In the genomic region with DNA sequence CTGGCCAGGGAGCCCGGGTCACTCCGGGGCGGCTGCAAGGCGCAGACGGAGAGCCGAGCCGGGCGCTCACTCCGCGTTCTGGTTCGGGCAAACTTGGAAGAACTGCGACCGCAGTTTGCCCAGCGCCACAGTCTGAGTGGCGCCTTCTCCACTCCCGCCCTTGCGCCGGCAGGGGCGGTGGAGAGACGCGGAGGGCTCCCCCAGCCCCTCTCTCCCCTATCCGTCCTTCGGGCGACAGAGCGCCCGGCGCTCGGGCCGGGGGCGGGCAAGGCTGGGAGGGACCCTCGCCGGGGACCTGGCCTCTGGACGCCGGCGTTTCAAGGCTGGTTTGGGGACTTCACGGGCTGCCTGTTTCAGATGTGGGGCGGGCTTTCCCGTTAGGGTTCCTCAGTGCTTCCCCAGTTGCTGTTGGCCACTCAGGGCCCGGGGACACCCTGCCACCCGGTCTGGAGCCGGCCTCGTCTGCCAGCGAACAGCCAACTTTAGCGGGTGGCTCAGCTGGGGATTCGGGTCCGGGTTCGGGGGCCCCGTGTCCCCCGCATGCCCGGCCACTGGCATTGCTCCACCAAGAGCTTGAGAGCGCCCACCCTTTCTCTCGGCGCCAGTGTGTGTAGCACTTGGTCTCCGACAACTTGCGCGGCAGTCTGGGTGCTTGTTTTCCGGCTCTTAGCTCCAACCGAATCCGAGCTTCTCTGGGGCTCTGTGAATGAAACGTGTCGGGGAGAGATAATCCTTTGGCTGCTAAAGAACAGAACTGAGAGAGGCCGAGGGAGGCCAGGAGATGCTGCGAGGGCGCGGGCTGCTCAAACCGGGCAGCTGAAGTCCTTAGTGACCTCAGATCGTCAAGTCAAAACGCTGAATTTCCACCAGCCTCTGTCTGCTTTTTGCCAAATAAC, we compare ENCODE assay signal across 9 cellular contexts. TPM values are rescaled to one million over a fixed set of nuclear protein-coding genes. Genes with fewer than 3 reads are reported as not detected.
DNase-seq lines count a peak whose midpoint lies in the region; ATAC-seq and TF ChIP-seq lines count a peak whose summit lies in the region.
"Had no signal": no experiment of that assay in that cellular context is flagged by ENCODE, and none has a peak within 500 bp of the region (broad histone marks: within the 10 kb centered on the region; RNA-seq: fewer than 3 reads in every experiment).

No MANE protein-coding gene starts in this region.

- H3K79me2 ChIP-seq in GM23248 (ENCODE audit: insufficient read depth), result peaks cover 30% of the 10 kb centered on the region

- peaks cover 63% of the 10 kb centered on the region for H3K4me1 Mint-ChIP-seq in brain

- H3K4me3 ChIP-seq in GM23248 (peak overlapping the region; percentile 83), skeletal muscle tissue (ENCODE audit: low read length in 3 of 3) (peak overlapping the region; percentile 65 to 70 (median 70))

- H4K20me1 ChIP-seq in GM23248 (ENCODE audit: insufficient read depth), result no peaks in the 10 kb centered on the region

- no peaks in the 10 kb centered on the region for H3K36me3 Mint-ChIP-seq in brain

- no peak for ATAC-seq in HG02885 (IDR thresholded peaks at IDR 0.05; ENCODE audit: poor library complexity, unreplicated experiment)
- no peak for ATAC-seq in HG03354 (IDR thresholded peaks at IDR 0.05; ENCODE audit: poor library complexity, severe bottlenecking, unreplicated experiment)

- H3K9me3 ChIP-seq in GM23248 (ENCODE audit: low read depth), result no peaks in the 10 kb centered on the region
- H3K9me3 ChIP-seq in skeletal muscle tissue (ENCODE audit: control insufficient read depth in 3 of 3, low read length in 3 of 3), result no peaks in the 10 kb centered on the region

- in situ Hi-C loops in GM23248 (cut with MboI), result loop anchor here (25.0 kb wide), 1 partner anchor 1134 kb away; no protein-coding TSS in a partner anchor

- no peaks in the 10 kb centered on the region for H3K9me2 ChIP-seq in GM23248 (ENCODE audit: insufficient read depth)

- peak overlapping the region; percentile 95 for H2AFZ ChIP-seq in GM23248

- DNase-seq in GM23248 (peak; percentile 90), NCI-H2171 (lab: John Stamatoyannopoulos, UW) (peak; percentile 77), iPS-NIHi7 (ENCODE audit: extremely low spot score) (peak; percentile 62), SW480 (ENCODE audit: low spot score) (no peak)

- peak overlapping the region; percentile 82 for H3K4me2 ChIP-seq in GM23248 (ENCODE audit: unreplicated experiment)

- peak overlapping the region; percentile 98 to 100 (median 99) for H3K27ac Mint-ChIP-seq in brain

- H3K27me3 ChIP-seq in GM23248 (replicated peaks; ENCODE audit: insufficient read depth) (no peaks in the 10 kb centered on the region), skeletal muscle tissue (ENCODE audit: control insufficient read depth in 3 of 3, insufficient read depth in 3 of 3, low read length in 3 of 3) (peaks cover 14 to 27% (median 15%) of the 10 kb centered on the region in 3 donors)

- WGBS in GM23248 (ENCODE audit: low coverage in 1 of 2, low lambda C conversion rate in 2 of 2, missing lambda C conversion rate in 2 of 2), 2 experiments, result 1 to 2% methylated on average over 54 to 58 of the region's 68 CpGs

- peaks cover 20% of the 10 kb centered on the region for H3K27me3 Mint-ChIP-seq in brain

- peak; percentile 68 to 78 for TF ChIP-seq CTCF in brain (conservative IDR thresholded peaks at IDR 0.05)

- peaks cover 38% of the 10 kb centered on the region for H3F3A ChIP-seq in GM23248 (ENCODE audit: insufficient read depth)

- H3K4me1 ChIP-seq in GM23248 (ENCODE audit: insufficient read depth) (peaks cover 34% of the 10 kb centered on the region), skeletal muscle tissue (ENCODE audit: control insufficient read depth in 3 of 3, insufficient read depth in 3 of 3, low read length in 3 of 3) (peaks cover 3 to 6% (median 5%) of the 10 kb centered on the region in 3 donors)

- H3K36me3 ChIP-seq in GM23248 (ENCODE audit: low read depth), result no peaks in the 10 kb centered on the region
- no peaks in the 10 kb centered on the region for H3K36me3 ChIP-seq in skeletal muscle tissue (ENCODE audit: control insufficient read depth in 3 of 3, insufficient read depth in 3 of 3, low read length in 3 of 3)

- peak overlapping the region; percentile 73 for H3K27ac ChIP-seq in GM23248
- H3K27ac ChIP-seq in skeletal muscle tissue (ENCODE audit: low read depth, low read length), result peak overlapping the region; percentile 56

- H3K9me3 Mint-ChIP-seq in brain, result no peaks in the 10 kb centered on the region

- H3K9ac ChIP-seq in GM23248, result peak overlapping the region; percentile 81
- H3K9ac ChIP-seq in skeletal muscle tissue (ENCODE audit: low read depth in 1 of 3, low read length in 3 of 3), result peak overlapping the region; percentile 43 to 68 (median 45)

- peak overlapping the region; percentile 90 to 99 (median 96) for H3K4me3 Mint-ChIP-seq in brain

RNA-seq across cellular contexts. Expression of gene GPC6, which starts 1.5 kb away (rescaled TPM):
- total RNA-seq in GM23248 (2014; rRNA removed; shearing (Covaris generic)), result 20.8 and 22.6 TPM in 2 replicates
- 13.8 and 14.4 TPM in 2 replicates for polyA plus RNA-seq in GM23248 (2016; fragmentation: Nextera tagmentation; extraction: Ambion mirVana)
- polyA plus RNA-seq in brain (ENCODE audit: insufficient read depth, low read depth, low replicate concordance), result 8.5 TPM
- 7.8 TPM for total RNA-seq in skeletal muscle tissue
- total RNA-seq: T-helper 1 cell treated with Interleukin-12 subunit alpha and Interleukin-12 subunit beta and Interleukin-4 antibody, amounts not matched to agents 30 ng/mL and 1 ng/mL, for 36 hours had no signal
